ENCODE assay signal across 18 cellular contexts in genomic region chr7:1218541-1219165, GRCh38. TPM values are rescaled to one million over a fixed set of nuclear protein-coding genes. Genes with fewer than 3 reads are reported as not detected.
DNase-seq lines count a peak whose midpoint lies in the region; ATAC-seq, FAIRE-seq and TF ChIP-seq lines count a peak whose summit lies in the region.
"Had no signal": no experiment of that assay in that cellular context is flagged by ENCODE, and none has a peak within 500 bp of the region (broad histone marks: within the 10 kb centered on the region; RNA-seq: fewer than 3 reads in every experiment).

No MANE protein-coding gene starts in this region.

- H3K79me2 ChIP-seq in SK-N-SH (ENCODE audit: insufficient read depth) (no peaks in the 10 kb centered on the region), H1 (ENCODE audit: control insufficient read depth in 1 of 2, insufficient read depth in 2 of 2, low read length in 2 of 2) (no peaks in the 10 kb centered on the region), osteoblast (ENCODE audit: insufficient read depth, low read length) (no peaks in the 10 kb centered on the region)

- no peak overlapping the region for H4K91ac ChIP-seq in H1 (replicated peaks; ENCODE audit: insufficient read length, low read length)

- H3K4me1 Mint-ChIP-seq in immature natural killer cell, result no peaks in the 10 kb centered on the region
- H3K4me1 Mint-ChIP-seq in T-helper 17 cell, result peaks cover 1% of the 10 kb centered on the region
- H3K4me1 Mint-ChIP-seq: CD14-positive monocyte; CD4-positive, alpha-beta memory T cell had no signal

- POLR2A ChIA-PET in SK-N-SH (lab: Yijun Ruan, JAX), result no interaction called here
- POLR2A ChIA-PET in H1 (lab: Charles Lee; ENCODE audit: partially characterized antibody), result no interaction called here

- H2BK120ac ChIP-seq in H1 (replicated peaks; ENCODE audit: low read depth, low read length), result no peak overlapping the region

- no peak overlapping the region for H3K18ac ChIP-seq in H1 (ENCODE audit: extremely low read depth, low read length)

- H4K8ac ChIP-seq in H1 (ENCODE audit: extremely low read depth, insufficient read depth, low read length), result peak overlapping the region; percentile 71

- H2BK20ac ChIP-seq in H1 (ENCODE audit: low read length), result no peak overlapping the region

- peaks cover 6% of the 10 kb centered on the region for H4K20me1 ChIP-seq in SK-N-SH (ENCODE audit: insufficient read depth)
- H4K20me1 ChIP-seq in H1 (replicated peaks in 1 of 2; ENCODE audit: control insufficient read depth in 1 of 2, insufficient read depth in 2 of 2, low read length in 2 of 2), result peaks cover 0 to 3% of the 10 kb centered on the region in 2 experiments
- H4K20me1 ChIP-seq in osteoblast (ENCODE audit: insufficient read depth, low read length), result no peaks in the 10 kb centered on the region

- H2AFZ ChIP-seq in SK-N-SH (ENCODE audit: low read depth) (no peak overlapping the region), H1 (ENCODE audit: low read length) (no peak overlapping the region), osteoblast (ENCODE audit: low read length) (no peak overlapping the region)

- H3K4ac ChIP-seq in H1 (replicated peaks; ENCODE audit: insufficient read length, low read depth, low read length), result no peak overlapping the region

- no peak for TF ChIP-seq CTCF in SK-N-SH (IDR thresholded peaks at IDR 0.05)
- no peak for TF ChIP-seq CTCF in H1 (IDR thresholded peaks at IDR 0.05; ENCODE audit: control extremely low read depth in 1 of 3, insufficient read depth in 1 of 3, low read depth in 1 of 3, low read length in 3 of 3)
- no peak for TF ChIP-seq CTCF in osteoblast (IDR thresholded peaks at IDR 0.05; ENCODE audit: extremely low read depth, low read depth, low read length)
- no peak for TF ChIP-seq CTCF in WERI-Rb-1 (IDR thresholded peaks at IDR 0.05; ENCODE audit: low read depth, low read length)

- no peak overlapping the region for H3K56ac ChIP-seq in H1 (replicated peaks; ENCODE audit: insufficient read length, low read depth, low read length)

- H3K4me3 ChIP-seq in SK-N-SH (ENCODE audit: low read depth in 2 of 2, low read length in 1 of 2) (no peak overlapping the region), H1 (ENCODE audit: extremely low read depth in 1 of 4, insufficient read depth in 2 of 4, low read depth in 3 of 4, low read length in 4 of 4) (no peak overlapping the region), osteoblast (ENCODE audit: insufficient read depth, low read length) (no peak overlapping the region), WERI-Rb-1 (ENCODE audit: low read depth, low read length) (no peak overlapping the region)
- H3K4me3 ChIP-seq: BLaER1, HAP-1 had no signal

- no peak overlapping the region for H4K5ac ChIP-seq in H1 (ENCODE audit: insufficient read length, low read depth, low read length)

- 29% methylated on average over 15 of the region's 24 CpGs for WGBS in SK-N-SH (ENCODE audit: low lambda C conversion rate)
- 76% methylated on average over 20 of the region's 24 CpGs; no CpG with 5 or more reads in 1 of the 2 experiments for WGBS in H1 (ENCODE audit: extremely low coverage in 1 of 2, insufficient coverage in 1 of 2, insufficient read length in 1 of 2, insufficient replicate concordance in 2 of 2, low coverage in 1 of 2, low lambda C conversion rate in 2 of 2, missing lambda C conversion rate in 1 of 2), 2 experiments

- H3K27me3 Mint-ChIP-seq in immature natural killer cell (ENCODE audit: low read depth in 3 of 3) (peaks cover 11 to 18% (median 15%) of the 10 kb centered on the region in 3 donors), T-helper 17 cell (peaks cover 60% of the 10 kb centered on the region)

- TF ChIP-seq POLR2A in H1 (IDR thresholded peaks at IDR 0.05; ENCODE audit: control extremely low read depth in 1 of 2, low read depth in 2 of 2, low read length in 2 of 2), result no peak

- no peaks in the 10 kb centered on the region for H3K36me3 ChIP-seq in SK-N-SH (replicated peaks in 1 of 2; ENCODE audit: control insufficient read depth in 1 of 2, insufficient read depth in 2 of 2, low read length in 1 of 2)
- no peaks in the 10 kb centered on the region for H3K36me3 ChIP-seq in H1 (ENCODE audit: control insufficient read depth in 2 of 4, insufficient read depth in 4 of 4, low read length in 3 of 4)
- H3K36me3 ChIP-seq in osteoblast (ENCODE audit: insufficient read depth, low read length), result no peaks in the 10 kb centered on the region
- H3K36me3 ChIP-seq in WERI-Rb-1, result no peaks in the 10 kb centered on the region
- H3K36me3 ChIP-seq: BLaER1, HAP-1 had no signal

- H3K9me3 ChIP-seq in SK-N-SH (no peaks in the 10 kb centered on the region), H1 (ENCODE audit: insufficient read depth in 2 of 2, low read depth in 1 of 2, low read length in 1 of 2) (no peaks in the 10 kb centered on the region; a peak in 1 of 4 replicates), osteoblast (ENCODE audit: low read depth, low read length) (no peaks in the 10 kb centered on the region), WERI-Rb-1 (ENCODE audit: severe bottlenecking) (no peaks in the 10 kb centered on the region), T-helper 17 cell (ENCODE audit: control insufficient read depth, low read length, poor library complexity, severe bottlenecking) (no peaks in the 10 kb centered on the region)
- H3K9me3 ChIP-seq: BLaER1, HAP-1 had no signal

- H3K79me1 ChIP-seq in H1 (ENCODE audit: low read depth, low read length), result no peaks in the 10 kb centered on the region

- peaks cover 0 to 6% (median 0%) of the 10 kb centered on the region in 6 donors for H3K9me3 Mint-ChIP-seq in immature natural killer cell

- TF ChIP-seq RAD21 in SK-N-SH (IDR thresholded peaks at IDR 0.05; ENCODE audit: low read length), result no peak
- no peak for TF ChIP-seq RAD21 in H1 (IDR thresholded peaks at IDR 0.05 in 1 of 2, conservative IDR thresholded peaks at IDR 0.05 in 1 of 2; ENCODE audit: low read depth in 2 of 2, low read length in 2 of 2)

- TF ChIP-seq EP300 in SK-N-SH (IDR thresholded peaks at IDR 0.05; ENCODE audit: borderline replicate concordance in 1 of 2, low read depth in 1 of 2, low read length in 1 of 2), result no peak
- no peak for TF ChIP-seq EP300 in H1 (IDR thresholded peaks at IDR 0.05; ENCODE audit: borderline replicate concordance in 1 of 2, low read depth in 2 of 2, low read length in 2 of 2)

- H3K27ac ChIP-seq in SK-N-SH (ENCODE audit: low read depth in 2 of 2, low read length in 1 of 2) (no peak overlapping the region), H1 (ENCODE audit: low read depth, low read length) (no peak overlapping the region), osteoblast (ENCODE audit: low read depth, low read length) (no peak overlapping the region), WERI-Rb-1 (no peak overlapping the region)
- H3K27ac ChIP-seq: BLaER1, HL-60 had no signal

- H3K27ac Mint-ChIP-seq in immature natural killer cell (no peak overlapping the region), T-helper 17 cell (no peak overlapping the region)
- H3K27ac Mint-ChIP-seq: CD4-positive, alpha-beta memory T cell had no signal

- H3K14ac ChIP-seq in H1 (ENCODE audit: insufficient read length), result no peak overlapping the region

- FAIRE-seq in H1 (lab: Jason Lieb, UNC), result no peak

- no peaks in the 10 kb centered on the region for H3K9me2 ChIP-seq in SK-N-SH

- H3K9ac ChIP-seq in SK-N-SH, result no peak overlapping the region
- H3K9ac ChIP-seq in H1 (replicated peaks in 1 of 4; ENCODE audit: extremely low read depth in 1 of 4, low read depth in 3 of 4, low read length in 3 of 4), result no peak overlapping the region
- H3K9ac ChIP-seq: BLaER1 had no signal

- H3K4me3 Mint-ChIP-seq in immature natural killer cell (no peak overlapping the region), T-helper 17 cell (no peak overlapping the region)
- H3K4me3 Mint-ChIP-seq: CD4-positive, alpha-beta memory T cell had no signal

- H3K36me3 Mint-ChIP-seq in immature natural killer cell (no peaks in the 10 kb centered on the region), T-helper 17 cell (ENCODE audit: low read depth) (peaks cover 2% of the 10 kb centered on the region)
- H3K36me3 Mint-ChIP-seq: CD14-positive monocyte; CD4-positive, alpha-beta memory T cell had no signal

- CTCF ChIA-PET in SK-N-SH (lab: Yijun Ruan, JAX), result interaction anchor here (0.8 to 11.4 kb wide), 11 partner anchors 8 to 214 kb away, joined by 3 to 218 read pairs (median 5); no protein-coding TSS in a partner anchor
- CTCF ChIA-PET in H1 (lab: Charles Lee; ENCODE audit: partially characterized antibody), result interaction anchor here (0.8 to 1.8 kb wide), 9 partner anchors 9 to 255 kb away, joined by 3 to 7 read pairs (median 3); no protein-coding TSS in a partner anchor

- H2BK5ac ChIP-seq in H1 (ENCODE audit: low read depth, low read length), result no peak overlapping the region

- no peaks in the 10 kb centered on the region for H3F3A ChIP-seq in SK-N-SH (replicated peaks; ENCODE audit: insufficient read depth)

- DNase-seq in SK-N-SH (peak; percentile 34), H1 (ENCODE audit: low read depth in 1 of 2, low spot score in 2 of 2) (peak in 1 of 2 experiments; percentile 46), osteoblast (ENCODE audit: insufficient read length, low spot score, missing footprints) (peak; percentile 62), immature natural killer cell (no peak), WERI-Rb-1 (no peak), T-helper 17 cell (no peak)
- DNase-seq: Calu3; CD4-positive, alpha-beta memory T cell; DMS79 treated with DMSO at 0.1 percent for 48 hours; GF-D8; GOT3 had no signal

- no peak overlapping the region for H3K4me2 ChIP-seq in SK-N-SH
- no peak overlapping the region for H3K4me2 ChIP-seq in H1 (ENCODE audit: insufficient read depth in 1 of 2, low read depth in 2 of 2, low read length in 2 of 2)
- H3K4me2 ChIP-seq in osteoblast (ENCODE audit: insufficient read depth, low read length), result no peak overlapping the region
- H3K4me2 ChIP-seq: BLaER1 had no signal

- H3K23me2 ChIP-seq in H1 (ENCODE audit: low read depth, low read length), result no peaks in the 10 kb centered on the region

- no peak overlapping the region for H2BK12ac ChIP-seq in H1 (ENCODE audit: low read depth, low read length)

- ATAC-seq in SK-N-SH treated with all-trans-retinoic acid at 6 μM for 48 hours, result no peak
- no peak for ATAC-seq in T-helper 17 cell

- H3K23ac ChIP-seq in H1 (ENCODE audit: insufficient read length), result no peak overlapping the region

- no peak overlapping the region for H2BK15ac ChIP-seq in H1 (ENCODE audit: low read length)

- H2AK5ac ChIP-seq in H1 (ENCODE audit: low read depth, low read length), result no peak overlapping the region

- peaks cover 97% of the 10 kb centered on the region for H3K27me3 ChIP-seq in SK-N-SH (ENCODE audit: insufficient read depth)
- H3K27me3 ChIP-seq in H1 (replicated peaks in 1 of 4; ENCODE audit: control insufficient read depth in 3 of 4, extremely low read depth in 1 of 4, insufficient read depth in 3 of 4, low read length in 3 of 4), result peaks cover 8 to 33% (median 28%) of the 10 kb centered on the region in 4 experiments
- peaks cover 39% of the 10 kb centered on the region for H3K27me3 ChIP-seq in osteoblast (ENCODE audit: insufficient read depth, low read length)
- peaks cover 37% of the 10 kb centered on the region for H3K27me3 ChIP-seq in WERI-Rb-1 (ENCODE audit: insufficient read depth, low read depth, severe bottlenecking)

- H3K4me1 ChIP-seq in SK-N-SH (ENCODE audit: control insufficient read depth in 1 of 2, insufficient read depth in 2 of 2, low read depth in 1 of 2, low read length in 1 of 2) (no peaks in the 10 kb centered on the region), H1 (replicated peaks in 1 of 4; ENCODE audit: control insufficient read depth in 3 of 4, insufficient read depth in 4 of 4, low read length in 3 of 4) (peaks cover 0 to 2% (median under 1%) of the 10 kb centered on the region in 4 experiments; a peak in 1 of 7 replicates), osteoblast (ENCODE audit: insufficient read depth, low read length) (no peaks in the 10 kb centered on the region)
- H3K4me1 ChIP-seq: HAP-1 had no signal

RNA-seq across cellular contexts. Expression of gene UNCX, which starts 14.0 kb away (rescaled TPM):
- polyA plus RNA-seq in SK-N-SH (2012; rRNA removed), result not detected in 2 replicates
- polyA plus RNA-seq in SK-N-SH (2012; cell fraction: cytosol; rRNA removed), result not detected in 2 replicates
- polyA plus RNA-seq in SK-N-SH (2012; cell fraction: nucleus; rRNA removed), result not detected in 2 replicates
- not detected in 2 replicates for total RNA-seq in H1 (2021; fragmentation: NEBNext Ultra II Directional; extraction: Animal tissue kit (Norgen Biotek cat#: 25700))
- polyA plus RNA-seq in H1 (2011; rRNA removed), result 0.03 TPM in 1 of 2 replicates, not detected in the other
- not detected for polyA plus RNA-seq in H1 (2011; cell fraction: cytosol; rRNA removed)
- not detected for polyA plus RNA-seq in H1 (2011; cell fraction: nucleus; rRNA removed)
- not detected in 4 replicates for polyA plus RNA-seq in H1 (2012, experiment 1 of 2)
- polyA plus RNA-seq in H1 (2012, experiment 2 of 2), result not detected
- 0.02 TPM for polyA plus RNA-seq in H1 (2013, experiment 1 of 2)
- polyA plus RNA-seq in H1 (2013, experiment 2 of 2), result not detected
- not detected in 2 replicates for polyA minus RNA-seq in H1 (2011; rRNA and poly(A)+ RNA removed)
- not detected for polyA minus RNA-seq in H1 (2011; cell fraction: cytosol; rRNA and poly(A)+ RNA removed)
- not detected for polyA minus RNA-seq in H1 (2011; cell fraction: nucleus; rRNA and poly(A)+ RNA removed)
- total RNA-seq in osteoblast, result not detected in 2 replicates
- polyA plus RNA-seq in immature natural killer cell, result not detected
- not detected for total RNA-seq in T-helper 17 cell
- total RNA-seq: Calu3; CD4-positive, alpha-beta memory T cell; HT1080 had no signal
- polyA plus RNA-seq: AG04450; CD14-positive monocyte; CD4-positive, alpha-beta memory T cell had no signal

RNA-seq across cellular contexts. Expression of gene ZFAND2A, which starts 58.7 kb away (rescaled TPM):
- polyA plus RNA-seq in SK-N-SH (2012; rRNA removed), result 38.9 and 48.5 TPM in 2 replicates
- polyA plus RNA-seq in SK-N-SH (2012; cell fraction: cytosol; rRNA removed), result 35.7 and 38.9 TPM in 2 replicates
- 53.1 and 58.2 TPM in 2 replicates for polyA plus RNA-seq in SK-N-SH (2012; cell fraction: nucleus; rRNA removed)
- 15.5 and 16.6 TPM in 2 replicates for total RNA-seq in H1 (2021; fragmentation: NEBNext Ultra II Directional; extraction: Animal tissue kit (Norgen Biotek cat#: 25700))
- 17.7 and 20.3 TPM in 2 replicates for polyA plus RNA-seq in H1 (2011; rRNA removed)
- 22.7 TPM for polyA plus RNA-seq in H1 (2011; cell fraction: cytosol; rRNA removed)
- 12.6 TPM for polyA plus RNA-seq in H1 (2011; cell fraction: nucleus; rRNA removed)
- 18.9 to 23.2 TPM (median 21.4 TPM) in 4 replicates for polyA plus RNA-seq in H1 (2012, experiment 1 of 2)
- polyA plus RNA-seq in H1 (2012, experiment 2 of 2), result 18.0 TPM
- 7.9 TPM for polyA plus RNA-seq in H1 (2013, experiment 1 of 2)
- 8.7 TPM for polyA plus RNA-seq in H1 (2013, experiment 2 of 2)
- 9.8 and 10.7 TPM in 2 replicates for polyA minus RNA-seq in H1 (2011; rRNA and poly(A)+ RNA removed)
- polyA minus RNA-seq in H1 (2011; cell fraction: cytosol; rRNA and poly(A)+ RNA removed), result 7.8 TPM
- polyA minus RNA-seq in H1 (2011; cell fraction: nucleus; rRNA and poly(A)+ RNA removed), result 7.3 TPM
- total RNA-seq in osteoblast, result 11.8 and 13.0 TPM in 2 replicates
- polyA plus RNA-seq in immature natural killer cell, result 100 to 1,000 TPM in 2 of 3 donors, 10 to 100 TPM in 1; 68.0 to 134 (median 114) TPM
- total RNA-seq in T-helper 17 cell, result 10 to 100 TPM; 73.6 to 87.8 TPM

Comparison
In these comparisons a context has a peak if more than half of its experiments do, and no peak if none do; other contexts are left out.
1. DNase-seq: peak in SK-N-SH (single experiment) and osteoblast (single experiment); none in immature natural killer cell (0 of 3), WERI-Rb-1 (single experiment) and T-helper 17 cell (0 of 3).